In genomic region chr12:30880813-30881212, GRCh38 we compare ENCODE assay signal across 23 cellular contexts.
"Had no signal": no experiment of that assay in that cellular context is flagged by ENCODE, and none has a peak within 500 bp of the region (broad histone marks: within the 10 kb centered on the region; RNA-seq: fewer than 3 reads in every experiment).

No MANE protein-coding gene starts in this region.

- H3K27me3 ChIP-seq: suprapubic skin, testis, thyroid gland, tibial nerve, transverse colon, upper lobe of left lung, upper lobe of right lung, uterus, vagina had no signal

- H3K4me1 ChIP-seq: stomach, testis, thyroid gland, transverse colon, upper lobe of right lung, uterus, vagina had no signal

- H3K4me3 ChIP-seq: stomach, suprapubic skin, testis, thoracic aorta, thyroid gland, tibial nerve, transverse colon, upper lobe of left lung, upper lobe of right lung, uterus, vagina had no signal

- H3K9me3 ChIP-seq: suprapubic skin, testis, thoracic aorta, thyroid gland, transverse colon, upper lobe of left lung, upper lobe of right lung, uterus, vagina had no signal

- H3K27ac ChIP-seq: stomach, suprapubic skin, testis, thoracic aorta, thyroid gland, tibial nerve, transverse colon, upper lobe of left lung, upper lobe of right lung, uterus, vagina had no signal

- DNase-seq: stimulated activated CD4-positive, alpha-beta T cell treated with anti-CD3 and anti-CD28 coated beads, Interleukin-2, amount 100 ng/mL, for 48 hours; stimulated activated CD4-positive, alpha-beta T cell treated with anti-CD3 and anti-CD28 coated beads, Interleukin-4, amount 100 ng/mL, for 1 hour; stimulated activated CD4-positive, alpha-beta T cell treated with anti-CD3 and anti-CD28 coated beads, Interleukin-4, amount 100 ng/mL, for 24 hours; stimulated activated CD4-positive, alpha-beta T cell treated with anti-CD3 and anti-CD28 coated beads, Interleukin-4, amount 100 ng/mL, for 4 hours; stimulated activated CD8-positive, alpha-beta memory T cell treated with anti-CD3 and anti-CD28 coated beads, Interleukin-4, amount 100 ng/mL, for 48 hours; stimulated activated naive B cell treated with anti-CD40 and anti-IgM and Interleukin-4, amounts not matched to agents 10 μg/mL and 1 μg/mL and 100 μg/mL, for 72 hours; stimulated activated naive CD4-positive, alpha-beta T cell; stimulated activated naive CD4-positive, alpha-beta T cell treated with Interleukin-2 at 50 U/mL for 16 hours; stimulated activated naive CD8-positive, alpha-beta T cell treated with anti-CD3 and anti-CD28 coated beads, Interleukin-15, amount 100 ng/mL, for 72 hours; stimulated activated naive CD8-positive, alpha-beta T cell treated with anti-CD3 and anti-CD28 coated beads, Interleukin-15, Interleukin-2, amounts not matched to agents 100 U/mL and 50 U/mL, for 24 hours; stomach; substantia nigra; testis; thyroid gland; transverse colon; trophoblast cell; upper lobe of left lung; upper lobe of right lung; uterus had no signal

- H3K36me3 ChIP-seq: stomach, suprapubic skin, thoracic aorta, thyroid gland, tibial nerve, transverse colon, upper lobe of left lung, upper lobe of right lung, uterus, vagina had no signal
